In genomic region chr17:49191407-49191916, GRCh38 we compare ENCODE assay signal across 8 cellular contexts. TPM values are rescaled to one million over a fixed set of nuclear protein-coding genes. Genes with fewer than 3 reads are reported as not detected.
A peak's percentile ranks its signal among the peaks of the same experiment; 100 is the strongest.
DNase-seq lines count a peak whose midpoint lies in the region; ATAC-seq and TF ChIP-seq lines count a peak whose summit lies in the region.

No MANE protein-coding gene starts in this region.

- no peaks in the 10 kb centered on the region for H3K27me3 ChIP-seq in neural cell (ENCODE audit: insufficient read depth, low read depth, low read length)

- no peaks in the 10 kb centered on the region for H3K9me3 ChIP-seq in neural cell (ENCODE audit: low read length)

- no peaks in the 10 kb centered on the region for H3F3A ChIP-seq in neural cell (ENCODE audit: insufficient read depth, low read length, poor library complexity, severe bottlenecking)

- peak overlapping the region; percentile 88 for H3K27ac ChIP-seq in neural cell (ENCODE audit: low read length)

- peak; percentile 4 for ATAC-seq in GM21390 (IDR thresholded peaks at IDR 0.05; ENCODE audit: unreplicated experiment)

- H3K79me2 ChIP-seq in neural cell (replicated peaks; ENCODE audit: insufficient read depth, low read length): no peaks in the 10 kb centered on the region

- no peak for TF ChIP-seq CTCF in neural cell (IDR thresholded peaks at IDR 0.05; ENCODE audit: poor library complexity, severe bottlenecking)

- H3K4me3 ChIP-seq in neural cell (ENCODE audit: low read length): peak overlapping the region; percentile 92

- H4K20me1 ChIP-seq in neural cell (ENCODE audit: insufficient read depth): no peaks in the 10 kb centered on the region

- H2AFZ ChIP-seq in neural cell (ENCODE audit: low read depth, low read length): peak overlapping the region; percentile 61

- TF ChIP-seq EP300 in neural cell (conservative IDR thresholded peaks at IDR 0.05; ENCODE audit: poor library complexity, severe bottlenecking): no peak

- no peaks in the 10 kb centered on the region for H3K9me2 ChIP-seq in neural cell (ENCODE audit: insufficient read depth, low read length)

- H3K4me2 ChIP-seq in neural cell (ENCODE audit: low read length): peak overlapping the region; percentile 97

- peak; percentile 87 to 90 for DNase-seq in AML-193 (lab: John Stamatoyannopoulos, UW)
- peak; percentile 80 for DNase-seq in NOMO-1 treated with DMSO at 0.1 percent for 48 hours (lab: John Stamatoyannopoulos, UW; ENCODE audit: unreplicated experiment)
- DNase-seq in dedifferentiated amniotic fluid mesenchymal stem cell (ENCODE audit: extremely low spot score): peak; percentile 43
- no peak for DNase-seq in NCI-H1092 treated with DMSO at 0.1 percent for 48 hours (lab: John Stamatoyannopoulos, UW)
- no peak for DNase-seq in activated CD8-positive, alpha-beta memory T cell treated with anti-CD3 and anti-CD28 coated beads, Interleukin-2, amount 50 U/mL, for 4 hours
- no peak for DNase-seq in ecto neural progenitor cell (ENCODE audit: low spot score)

- TF ChIP-seq RAD21 in neural cell (conservative IDR thresholded peaks at IDR 0.05): no peak

- H3K36me3 ChIP-seq in neural cell (ENCODE audit: insufficient read depth, low read length): no peaks in the 10 kb centered on the region

- peak overlapping the region; percentile 76 for H3K9ac ChIP-seq in neural cell (ENCODE audit: low read length)

TF ChIP-seq in neural cell, 6 proteins besides CTCF, POLR2A, EP300 and RAD21:
- TF ChIP-seq POLR2AphosphoS5 (IDR thresholded peaks at IDR 0.05): no peak
- no peak for TF ChIP-seq EZH2 (IDR thresholded peaks at IDR 0.05; ENCODE audit: borderline replicate concordance, insufficient read depth, low read length, poor library complexity, severe bottlenecking)
- TF ChIP-seq REST (IDR thresholded peaks at IDR 0.05; ENCODE audit: borderline replicate concordance): no peak
- TF ChIP-seq SMC3 (conservative IDR thresholded peaks at IDR 0.05; ENCODE audit: poor library complexity): no peak
- no peak for TF ChIP-seq TAF1 (IDR thresholded peaks at IDR 0.05; ENCODE audit: low read depth)

RNA-seq across cellular contexts. Expression of gene GNGT2, which starts 18.9 kb away (rescaled TPM):
- not detected in 2 replicates for polyA plus RNA-seq in neural cell
- polyA minus RNA-seq in neural cell: not detected in 2 replicates

RNA-seq across cellular contexts. Expression of gene ABI3, which starts 19.0 kb away (rescaled TPM):
- polyA plus RNA-seq in neural cell: not detected in 2 replicates
- not detected in 2 replicates for polyA minus RNA-seq in neural cell

RNA-seq across cellular contexts. Expression of gene PHOSPHO1, which starts 39.1 kb away (rescaled TPM):
- polyA plus RNA-seq in neural cell: not detected in 2 replicates
- not detected in 2 replicates for polyA minus RNA-seq in neural cell

RNA-seq across cellular contexts. Expression of gene B4GALNT2, which starts 58.9 kb away (rescaled TPM):
- not detected in 2 replicates for polyA plus RNA-seq in neural cell
- polyA minus RNA-seq in neural cell: not detected in 2 replicates

Comparison
In these comparisons a context has a peak if more than half of its experiments do, and no peak if none do; other contexts are left out.
1. DNase-seq: peak in AML-193 (2 of 2), NOMO-1 treated with DMSO at 0.1 percent for 48 hours (single experiment) and dedifferentiated amniotic fluid mesenchymal stem cell (single experiment); none in NCI-H1092 treated with DMSO at 0.1 percent for 48 hours (single experiment), activated CD8-positive, alpha-beta memory T cell treated with anti-CD3 and anti-CD28 coated beads, Interleukin-2, amount 50 U/mL, for 4 hours (single experiment) and ecto neural progenitor cell (single experiment).